In genomic region chr2:187569571-187569970, GRCh38 we compare ENCODE assay signal across 28 cellular contexts. TPM values are rescaled to one million over a fixed set of nuclear protein-coding genes. Genes with fewer than 3 reads are reported as not detected.
"Had no signal": no experiment of that assay in that cellular context is flagged by ENCODE, and none has a peak within 500 bp of the region (broad histone marks: within the 10 kb centered on the region; RNA-seq: fewer than 3 reads in every experiment).

No MANE protein-coding gene starts in this region.

- H3K4me1 Mint-ChIP-seq: activated B cell treated with CpG ODN at 0.5 μM for 24 hours; activated T-helper 17 cell treated with anti-CD3 and anti-CD28 coated beads, Interleukin-2, amount 50 U/mL, for 72 hours; T-helper 17 cell had no signal

- H3K9me3 ChIP-seq: body of pancreas, esophagus squamous epithelium had no signal

- H3K4me3 ChIP-seq: body of pancreas, esophagus squamous epithelium, gastroesophageal sphincter, heart right ventricle, hepatocyte had no signal

- H3K36me3 Mint-ChIP-seq: activated naive CD8-positive, alpha-beta T cell had no signal

- H3K4me2 ChIP-seq: hepatocyte had no signal

- H3K27me3 Mint-ChIP-seq: activated B cell treated with CpG ODN at 0.5 μM for 24 hours; activated CD8-positive, alpha-beta T cell treated with anti-CD3 and anti-CD28 coated beads for 36 hours; effector memory CD8-positive, alpha-beta T cell; T-helper 17 cell had no signal

- H3K4me1 ChIP-seq: body of pancreas, esophagus squamous epithelium, gastroesophageal sphincter had no signal

- ATAC-seq: activated CD4-positive, CD25-positive, alpha-beta regulatory T cell treated with anti-CD3 and anti-CD28 coated beads, Interleukin-2, amount 50 U/mL, for 24 hours; activated CD8-positive, alpha-beta T cell treated with anti-CD3 and anti-CD28 coated beads for 36 hours; activated T-cell treated with anti-CD3 and anti-CD28 coated beads, Interleukin-2, amount 50 U/mL, for 4 hours; activated T-helper 17 cell treated with anti-CD3 and anti-CD28 coated beads, Interleukin-2, amount 50 U/mL, for 72 hours; body of pancreas; effector memory CD8-positive, alpha-beta T cell; gastroesophageal sphincter; heart right ventricle; T-helper 17 cell had no signal

- H2AFZ ChIP-seq: hepatocyte had no signal

- H3K4me3 Mint-ChIP-seq: activated B cell treated with CpG ODN at 0.5 μM for 24 hours; activated CD8-positive, alpha-beta T cell treated with anti-CD3 and anti-CD28 coated beads for 36 hours; activated naive CD8-positive, alpha-beta T cell; activated T-cell treated with anti-CD3 and anti-CD28 coated beads, Interleukin-2, amount 50 U/mL, for 4 hours; activated T-helper 17 cell treated with anti-CD3 and anti-CD28 coated beads, Interleukin-2, amount 50 U/mL, for 72 hours; effector memory CD8-positive, alpha-beta T cell; T-helper 17 cell had no signal

- H3K27me3 ChIP-seq: body of pancreas, esophagus squamous epithelium, gastroesophageal sphincter, heart right ventricle, hepatocyte had no signal

- H3K27ac ChIP-seq: body of pancreas, epithelial cell of prostate, esophagus squamous epithelium, gastroesophageal sphincter, heart right ventricle, hepatocyte had no signal

- H3K36me3 ChIP-seq: esophagus squamous epithelium, gastroesophageal sphincter, heart right ventricle had no signal

- H3K9me3 Mint-ChIP-seq: activated T-helper 17 cell treated with anti-CD3 and anti-CD28 coated beads, Interleukin-2, amount 50 U/mL, for 72 hours had no signal

- H3K79me2 ChIP-seq: hepatocyte had no signal

- DNase-seq: activated B cell treated with CpG ODN at 0.5 μM for 24 hours; activated CD4-positive, alpha-beta T cell treated with anti-CD3 and anti-CD28 coated beads for 48 hours; activated CD4-positive, alpha-beta T cell treated with anti-CD3 and anti-CD28 coated beads, Interleukin-2, amount 50 U/mL, for 1 hour; activated CD4-positive, alpha-beta T cell treated with anti-CD3 and anti-CD28 coated beads, Interleukin-2, amount 50 U/mL, for 48 hours; activated CD8-positive, alpha-beta memory T cell treated with anti-CD3 and anti-CD28 coated beads for 24 hours; activated CD8-positive, alpha-beta T cell treated with anti-CD3 and anti-CD28 coated beads for 36 hours; activated effector memory CD4-positive, alpha-beta T cell treated with Interleukin-2 at 50 U/mL for 16 hours; activated gamma-delta T cell treated with Interleukin-2 at 50 U/mL for 16 hours; activated naive CD4-positive, alpha-beta T cell treated with anti-CD3 and anti-CD28 coated beads, Interleukin-2, amount 50 U/mL, for 16 hours; activated naive CD4-positive, alpha-beta T cell treated with Interleukin-2 at 50 U/mL for 16 hours; activated T-cell treated with anti-CD3 and anti-CD28 coated beads, Interleukin-2, amount 50 U/mL, for 4 hours; amniotic stem cell; anterior cingulate cortex; body of pancreas; caudate nucleus; cortex of kidney; effector CD4-positive, alpha-beta T cell; effector memory CD8-positive, alpha-beta T cell; esophagus squamous epithelium; foreskin melanocyte; heart right ventricle; T-helper 17 cell had no signal

- H3K27ac Mint-ChIP-seq: activated B cell treated with CpG ODN at 0.5 μM for 24 hours; activated CD8-positive, alpha-beta T cell treated with anti-CD3 and anti-CD28 coated beads for 36 hours; activated naive CD8-positive, alpha-beta T cell; activated T-helper 17 cell treated with anti-CD3 and anti-CD28 coated beads, Interleukin-2, amount 50 U/mL, for 72 hours; effector memory CD8-positive, alpha-beta T cell; T-helper 17 cell had no signal

RNA-seq across cellular contexts. Expression of gene TFPI, which starts 15.3 kb away (rescaled TPM):
- total RNA-seq: activated B cell treated with CpG ODN at 0.5 μM for 24 hours; activated CD8-positive, alpha-beta T cell treated with anti-CD3 and anti-CD28 coated beads for 36 hours had no signal
